Comparison of ENCODE assay signal across 11 cellular contexts in genomic region chr20:50456452-50457324, GRCh38. TPM values are rescaled to one million over a fixed set of nuclear protein-coding genes. Genes with fewer than 3 reads are reported as not detected.
DNase-seq lines count a peak whose midpoint lies in the region; ATAC-seq and TF ChIP-seq lines count a peak whose summit lies in the region.
"Had no signal": no experiment of that assay in that cellular context is flagged by ENCODE, and none has a peak within 500 bp of the region (broad histone marks: within the 10 kb centered on the region; RNA-seq: fewer than 3 reads in every experiment).

No MANE protein-coding gene starts in this region.

- no peaks in the 10 kb centered on the region for H4K20me1 ChIP-seq in BLaER1

- H3K27me3 ChIP-seq in BLaER1 (no peaks in the 10 kb centered on the region), right lobe of liver (no peaks in the 10 kb centered on the region), left lung (no peaks in the 10 kb centered on the region)

- peak; percentile 44 for TF ChIP-seq CTCF in GM12864 (IDR thresholded peaks at IDR 0.05; ENCODE audit: low read depth, low read length, missing control alignments)
- 0 out of 2 replicates have a peak, but pooled peaks have one; percentile 11 for TF ChIP-seq CTCF in VCaP (conservative IDR thresholded peaks at IDR 0.05)
- TF ChIP-seq CTCF in right lobe of liver (IDR thresholded peaks at IDR 0.05): peak in 3 of 4 donors; percentile 17 to 26 (median 23)
- TF ChIP-seq CTCF in left lung (IDR thresholded peaks at IDR 0.05): no peak

- TF ChIP-seq POLR2A in right lobe of liver (IDR thresholded peaks at IDR 0.05): no peak

- DNase-seq in GM12864 (ENCODE audit: low read depth) (no peak), right lobe of liver (no peak), NCI-H1048 (lab: John Stamatoyannopoulos, UW) (no peak), left lung (no peak)
- DNase-seq: EL, GOT3, NCI-H69 had no signal

- peaks cover 46% of the 10 kb centered on the region for H3K4me1 ChIP-seq in BLaER1
- H3K4me1 ChIP-seq in right lobe of liver: peaks cover 0 to 49% (median 20%) of the 10 kb centered on the region in 4 donors
- H3K4me1 ChIP-seq in left lung: peaks cover 0 to 65% of the 10 kb centered on the region in 2 donors

- intact Hi-C loops in right lobe of liver (cut with DNase I) (no loop called here), left lung (cut with DNase I) (no loop called here)

- H3K4me3 ChIP-seq in BLaER1 (no peak overlapping the region), GM12864 (ENCODE audit: low read depth, low read length) (no peak overlapping the region), right lobe of liver (no peak overlapping the region), left lung (no peak overlapping the region)

- peak overlapping the region; percentile 80 for H3K4me2 ChIP-seq in BLaER1

- H3K36me3 ChIP-seq in BLaER1 (no peaks in the 10 kb centered on the region), right lobe of liver (no peaks in the 10 kb centered on the region), left lung (no peaks in the 10 kb centered on the region)

- H3K9me3 ChIP-seq in BLaER1: no peaks in the 10 kb centered on the region
- no peaks in the 10 kb centered on the region for H3K9me3 ChIP-seq in right lobe of liver
- H3K9me3 ChIP-seq in left lung: no peaks in the 10 kb centered on the region

- H3K9ac ChIP-seq in BLaER1: peak overlapping the region; percentile 18; the same call in 1 of the 2 replicates

- WGBS in right lobe of liver (ENCODE audit: insufficient coverage, low coverage, low lambda C conversion rate, missing lambda C conversion rate): 83% methylated on average over 5 of the region's 8 CpGs

- H3K27ac ChIP-seq in BLaER1: peak overlapping the region; percentile 36; the same call in 1 of the 2 replicates
- no peak overlapping the region for H3K27ac ChIP-seq in VCaP
- H3K27ac ChIP-seq in right lobe of liver: peak overlapping the region; percentile 33 to 79 (median 75)
- H3K27ac ChIP-seq in left lung: peak overlapping the region in 1 of 2 donors; percentile 60

- ATAC-seq in right lobe of liver (no peak), HG02623 (IDR thresholded peaks at IDR 0.05; ENCODE audit: unreplicated experiment) (no peak), left lung (no peak)
- ATAC-seq: esophagus mucosa had no signal

RNA-seq across cellular contexts. Expression of gene PTPN1, which starts 53.5 kb away (rescaled TPM):
- total RNA-seq in right lobe of liver: 10 to 100 TPM in 5 of 6 experiments, 1 to 10 TPM in 1; 9.5 to 14.9 (median 12.6) TPM
- total RNA-seq in left lung: 10 to 100 TPM; 70.7 to 98.6 TPM

Comparison
In these comparisons a context has a peak if more than half of its experiments do, and no peak if none do; other contexts are left out.
1. CTCF ChIP-seq: peak in GM12864 (single experiment), VCaP (single experiment) and right lobe of liver (3 of 4); none in left lung (0 of 2).
2. RNA of gene PTPN1, which starts 53.5 kb away (total RNA-seq): 70.7 to 98.6 TPM in left lung; 9.5 to 14.9 TPM in right lobe of liver; every median in the first group is over 4 times any median in the second.